29 cellular contexts compared by ENCODE assay signal in genomic region chr20:24445510-24446170, GRCh38. TPM values are rescaled to one million over a fixed set of nuclear protein-coding genes. Genes with fewer than 3 reads are reported as not detected.
"Had no signal": no experiment of that assay in that cellular context is flagged by ENCODE, and none has a peak within 500 bp of the region (broad histone marks: within the 10 kb centered on the region; RNA-seq: fewer than 3 reads in every experiment).

No MANE protein-coding gene starts in this region.

- H3K9me3 ChIP-seq: ascending aorta, left ventricle myocardium inferior, mucosa of descending colon, pancreas, prostate gland, stomach, suprapubic skin, tibial artery, upper lobe of right lung had no signal

- ATAC-seq: esophagus mucosa; mucosa of descending colon; natural killer cell treated with Interleukin-12 subunit alpha and Interleukin-12 subunit beta and Interleukin-15 and Interleukin-18, amount 100 ng/mL, for 72 hours; pancreas; stimulated activated naive B cell treated with anti-CD40 and anti-IgM and Interleukin-4, amounts not matched to agents 10 μg/mL and 1 μg/mL and 100 μg/mL, for 72 hours; upper lobe of right lung had no signal

- H3K4me3 ChIP-seq: ascending aorta, left ventricle myocardium inferior, lung, mucosa of descending colon, pancreas, prostate gland, smooth muscle cell, stomach, suprapubic skin, tibial artery, upper lobe of right lung had no signal

- H3K4me2 ChIP-seq: smooth muscle cell had no signal

- H3K27ac ChIP-seq: ascending aorta, left ventricle myocardium inferior, pancreas, prostate gland, stomach, suprapubic skin, tibial artery, upper lobe of right lung had no signal

- H3K36me3 ChIP-seq: ascending aorta, left ventricle myocardium inferior, pancreas, prostate gland, stomach, suprapubic skin, tibial artery, upper lobe of right lung had no signal

- H3K27me3 ChIP-seq: ascending aorta, pancreas, tibial artery had no signal

- DNase-seq: activated CD4-positive, alpha-beta T cell treated with anti-CD3 and anti-CD28 coated beads for 4 hours; activated CD4-positive, alpha-beta T cell treated with anti-CD3 and anti-CD28 coated beads, Interleukin-2, amount 50 U/mL, for 4 hours; activated CD4-positive, CD25-positive, alpha-beta regulatory T cell; activated gamma-delta T cell; activated naive CD4-positive, alpha-beta T cell treated with anti-CD3 and anti-CD28 coated beads, Interleukin-2, amount 10 ng/mL, durations not matched to agents 7 days and 5 days; activated naive CD8-positive, alpha-beta T cell treated with anti-CD3 and anti-CD28 coated beads, Interleukin-2, amount 10 ng/mL, durations not matched to agents 7 days and 5 days; activated T-cell treated with anti-CD3 and anti-CD28 coated beads, Interleukin-2, amount 50 U/mL, for 24 hours; cortex of kidney; foreskin fibroblast; kidney glomerular epithelial cell; left ventricle myocardium inferior; mucosa of descending colon; pancreas; retina; stimulated activated CD4-positive, alpha-beta T cell treated with anti-CD3 and anti-CD28 coated beads, Interleukin-1b, Interleukin-23, amount 100 ng/mL, for 48 hours; stimulated activated CD4-positive, alpha-beta T cell treated with anti-CD3 and anti-CD28 coated beads, Interleukin-4, amount 100 ng/mL, for 4 hours; stimulated activated naive B cell treated with anti-CD40 and anti-IgM and Interleukin-4, amounts not matched to agents 10 μg/mL and 1 μg/mL and 100 μg/mL, for 72 hours; stomach; T-helper 1 cell; tibial artery; upper lobe of right lung had no signal

- H3K4me1 ChIP-seq: ascending aorta, left ventricle myocardium inferior, pancreas, prostate gland, suprapubic skin, tibial artery, upper lobe of right lung had no signal

RNA-seq across cellular contexts. Expression of gene SYNDIG1, which starts 23.8 kb away (rescaled TPM):
- total RNA-seq: activated naive CD8-positive, alpha-beta T cell treated with anti-CD3 and anti-CD28 coated beads, Interleukin-2, amount 10 ng/mL, durations not matched to agents 7 days and 5 days; myocyte; natural killer cell treated with Interleukin-12 subunit alpha and Interleukin-12 subunit beta and Interleukin-15 and Interleukin-18, amount 100 ng/mL, for 72 hours; suprapubic skin; upper lobe of right lung had no signal
